Comparison of ENCODE assay signal across 8 cellular contexts in the genomic region with DNA sequence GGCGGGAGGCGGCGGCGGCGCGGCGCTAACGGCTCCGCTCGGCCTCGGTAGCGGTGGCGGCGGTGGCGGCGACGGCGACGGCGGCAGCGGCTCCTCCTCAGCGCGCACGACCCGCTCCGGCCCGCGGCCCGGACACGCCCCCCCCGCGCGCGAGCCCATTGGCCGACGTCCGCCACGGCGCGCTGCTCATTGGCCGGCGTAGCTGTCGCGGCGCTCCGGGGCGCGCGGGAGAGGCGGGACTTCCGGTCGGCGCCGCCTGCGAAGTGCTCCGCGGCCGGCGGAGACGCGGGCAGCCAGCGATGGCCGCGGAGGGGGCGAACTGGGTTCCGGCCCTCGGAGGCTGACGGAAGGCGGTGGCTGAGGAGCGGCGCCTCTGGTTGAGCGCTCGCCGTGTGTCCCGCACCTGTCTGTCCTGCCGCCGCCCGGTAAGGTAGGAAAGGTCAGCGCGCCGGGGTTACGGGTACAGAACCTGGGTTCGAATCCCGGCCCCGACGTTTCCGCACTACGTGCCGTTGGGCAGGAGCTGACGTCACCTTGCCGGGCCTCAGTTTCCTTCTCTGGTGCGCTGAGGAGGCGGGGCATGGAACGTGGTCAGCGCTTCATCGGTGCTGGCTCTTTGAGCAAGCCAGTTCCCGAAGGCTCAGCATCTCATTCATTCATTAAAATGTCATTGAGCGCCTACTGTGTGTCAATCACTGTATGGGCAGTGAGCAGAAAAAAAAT. TPM values are rescaled to one million over a fixed set of nuclear protein-coding genes. Genes with fewer than 3 reads are reported as not detected.
DNase-seq lines count a peak whose midpoint lies in the region; ATAC-seq and TF ChIP-seq lines count a peak whose summit lies in the region.

Gene ELAVL1, minus strand, starts transcription at position 108 of the 723 bp plus-strand sequence. CDS start 13,826 bp downstream, outside the sequence.

- POLR2A ChIA-PET in AG04449 (lab: Yijun Ruan, JAX) = interaction anchor here (0.6 to 2.1 kb wide), 4 partner anchors 24 to 137 kb away, joined by 3 to 8 read pairs (median 3); partner anchors contain the start of gene TIMM44
- POLR2A ChIA-PET in activated CD4-positive, alpha-beta T cell treated with anti-CD3 and anti-CD28 coated beads for 36 hours (lab: Charles Lee) = interaction anchor here (1.3 kb wide), 1 partner anchor 62 kb away, joined by 3 read pairs; the partner anchor contains the start of gene TIMM44

- TF ChIP-seq CTCF in AG04449 (IDR thresholded peaks at IDR 0.05; ENCODE audit: insufficient read depth, low read length, missing control alignments) (no peak), chondrocyte (IDR thresholded peaks at IDR 0.05) (no peak)

- DNase-seq in AG04449 (ENCODE audit: low read depth, low spot score) (peak; percentile 7), NCI-H446 (lab: John Stamatoyannopoulos, UW) (peak; percentile 49 to 95), chondrocyte (ENCODE audit: low spot score) (peak; percentile 95)
- peak; percentile 95 for DNase-seq in activated CD4-positive, alpha-beta T cell treated with anti-CD3 and anti-CD28 coated beads for 36 hours
- peak; percentile 81 to 88 (median 81) for DNase-seq in stimulated activated CD4-positive, alpha-beta T cell treated with anti-CD3 and anti-CD28 coated beads, Interleukin-1b, Interleukin-23, amount 100 ng/mL, for 24 hours (ENCODE audit: low read depth in 4 of 4, low spot score in 1 of 4)

- intact Hi-C loops in activated CD4-positive, alpha-beta T cell treated with anti-CD3 and anti-CD28 coated beads for 36 hours (cut with DNase I, micrococcal nuclease) = loop anchor here (1.0 to 5.0 kb wide), 12 partner anchors 45 to 1432 kb away; partner anchors contain the start of genes MAP2K7 (in 1 of the 2), MBD3L1 (in 1 of the 2), NDUFA7 (in 1 of the 2) and RAB11B (in 1 of the 2)

- peak within 1 kb of the TSS; percentile 62 for H3K27ac ChIP-seq in layer of hippocampus (ENCODE audit: low read depth, low read length)

- peak within 1 kb of the TSS; percentile 95 for H3K4me3 Mint-ChIP-seq in activated CD4-positive, alpha-beta T cell treated with anti-CD3 and anti-CD28 coated beads for 36 hours
- peak within 1 kb of the TSS; percentile 89 for H3K4me3 Mint-ChIP-seq in chondrocyte (ENCODE audit: unreplicated experiment)

- no peaks in the 10 kb centered on the region for H3K9me3 Mint-ChIP-seq in activated CD4-positive, alpha-beta T cell treated with anti-CD3 and anti-CD28 coated beads for 36 hours (ENCODE audit: low read depth)
- no peaks in the 10 kb centered on the region for H3K9me3 Mint-ChIP-seq in chondrocyte (ENCODE audit: low read depth)

- no peaks in the 10 kb centered on the region for H3K27me3 ChIP-seq in layer of hippocampus (ENCODE audit: control insufficient read depth, insufficient read depth, low read length)

- CTCF ChIA-PET in AG04449 (lab: Yijun Ruan, JAX) = interaction anchor here (1.3 to 9.3 kb wide), 5 partner anchors 11 to 62 kb away, joined by 5 to 103 read pairs (median 5); partner anchors contain the start of gene TIMM44
- CTCF ChIA-PET in activated CD4-positive, alpha-beta T cell treated with anti-CD3 and anti-CD28 coated beads for 36 hours (lab: Charles Lee) = interaction anchor here (0.6 to 2.9 kb wide), 5 partner anchors 60 to 509 kb away, joined by 3 to 9 read pairs (median 5); partner anchors contain the start of genes SNAPC2 and TIMM44

- ATAC-seq in GM18873 (IDR thresholded peaks at IDR 0.05; ENCODE audit: low FRiP score, unreplicated experiment) (peak; percentile 37), HG03175 (IDR thresholded peaks at IDR 0.05; ENCODE audit: unreplicated experiment) (peak; percentile 75)
- peak; percentile 93 for ATAC-seq in activated CD4-positive, alpha-beta T cell treated with anti-CD3 and anti-CD28 coated beads for 36 hours

- peak within 1 kb of the TSS; percentile 97 for H3K4me3 ChIP-seq in AG04449 (ENCODE audit: low read depth, low read length)

- peak within 1 kb of the TSS; percentile 94 for H3K27ac Mint-ChIP-seq in activated CD4-positive, alpha-beta T cell treated with anti-CD3 and anti-CD28 coated beads for 36 hours
- peak within 1 kb of the TSS; percentile 89 for H3K27ac Mint-ChIP-seq in chondrocyte (ENCODE audit: unreplicated experiment)

- H3K36me3 Mint-ChIP-seq in activated CD4-positive, alpha-beta T cell treated with anti-CD3 and anti-CD28 coated beads for 36 hours (ENCODE audit: low read depth) = peaks cover 13% of the 10 kb centered on the region
- peaks cover 2% of the 10 kb centered on the region for H3K36me3 Mint-ChIP-seq in chondrocyte (ENCODE audit: low read depth)

- peaks cover 36% of the 10 kb centered on the region for H3K4me1 Mint-ChIP-seq in activated CD4-positive, alpha-beta T cell treated with anti-CD3 and anti-CD28 coated beads for 36 hours
- H3K4me1 Mint-ChIP-seq in chondrocyte (ENCODE audit: low read depth) = peaks cover 35% of the 10 kb centered on the region

- no peaks in the 10 kb centered on the region for H3K27me3 Mint-ChIP-seq in activated CD4-positive, alpha-beta T cell treated with anti-CD3 and anti-CD28 coated beads for 36 hours
- no peaks in the 10 kb centered on the region for H3K27me3 Mint-ChIP-seq in chondrocyte (ENCODE audit: low read depth)

RNA-seq across cellular contexts. Expression of gene ELAVL1, which starts in this region (rescaled TPM):
- total RNA-seq in activated CD4-positive, alpha-beta T cell treated with anti-CD3 and anti-CD28 coated beads for 36 hours = 100 to 1,000 TPM; 149 to 184 TPM
- 67.9 to 80.5 TPM (median 71.9 TPM) in 3 replicates for total RNA-seq in chondrocyte

Comparison
In these comparisons a context has a peak if more than half of its experiments do, and no peak if none do; other contexts are left out.
1. Peak in every context shown above with its lines: DNase-seq, ATAC-seq, H3K4me3 ChIP-seq and H3K27ac ChIP-seq.
2. DNase-seq: peak in every context shown above with its lines; median percentile 95 in activated CD4-positive, alpha-beta T cell treated with anti-CD3 and anti-CD28 coated beads for 36 hours; 95 in chondrocyte; 81 in stimulated activated CD4-positive, alpha-beta T cell treated with anti-CD3 and anti-CD28 coated beads, Interleukin-1b, Interleukin-23, amount 100 ng/mL, for 24 hours; 72 in NCI-H446; 7 in AG04449.
3. ATAC-seq: peak in every context shown above with its lines; median percentile 93 in activated CD4-positive, alpha-beta T cell treated with anti-CD3 and anti-CD28 coated beads for 36 hours; 75 in HG03175; 37 in GM18873.